ENCODE assay signal across 8 cellular contexts in the genomic region with DNA sequence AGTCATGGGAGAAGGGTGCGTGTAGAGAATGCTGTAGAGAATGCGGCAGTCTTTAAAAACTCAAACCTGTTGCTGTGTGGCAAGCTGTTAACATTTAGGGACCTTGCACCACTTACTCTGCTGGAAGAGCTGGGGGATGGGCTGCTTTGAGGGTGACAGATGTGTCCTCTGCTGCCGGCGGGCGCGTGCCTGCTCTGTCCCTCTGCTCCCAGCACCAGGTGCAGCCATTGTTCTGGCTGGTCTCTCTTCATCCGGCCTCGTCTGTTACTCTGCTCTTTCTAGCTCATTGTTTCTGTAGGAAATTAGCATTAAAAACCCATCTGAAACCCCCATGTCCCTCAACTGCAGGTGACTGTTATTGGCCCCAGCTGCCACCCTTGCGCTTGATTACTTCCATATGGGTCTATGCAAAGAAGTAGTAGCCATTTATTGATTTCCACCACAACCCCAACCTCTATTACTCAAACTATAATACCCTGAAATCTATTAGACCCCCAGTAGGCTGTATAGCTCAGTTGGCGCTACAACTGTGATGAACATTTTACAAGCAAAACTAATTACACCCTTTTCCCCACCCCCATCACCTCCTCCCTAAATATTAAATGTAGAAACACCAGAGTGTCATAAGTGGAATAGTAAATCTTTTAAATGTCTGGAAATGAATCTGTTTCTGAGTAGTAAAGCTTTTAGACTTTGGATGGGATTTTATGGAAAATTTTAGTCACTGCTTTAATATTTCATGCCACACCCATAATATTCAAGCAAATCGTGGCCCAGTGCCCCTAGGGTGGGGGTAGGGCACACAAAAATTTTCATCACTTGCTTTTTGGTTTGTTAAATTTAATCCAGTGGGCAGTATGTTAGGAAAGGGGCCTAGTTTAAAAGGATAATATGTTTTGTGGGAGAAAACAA.
DNase-seq lines count a peak whose midpoint lies in the region; ATAC-seq and TF ChIP-seq lines count a peak whose summit lies in the region.

No MANE protein-coding gene starts in this region.

- no peaks in the 10 kb centered on the region for H3K79me2 ChIP-seq in mesendoderm (ENCODE audit: control insufficient read depth, insufficient read depth, low read length)

- no peak overlapping the region for H4K5ac ChIP-seq in mesendoderm (ENCODE audit: low read length)

- intact Hi-C loops in ascending aorta (cut with DNase I) (no loop called here), upper lobe of right lung (cut with DNase I) (no loop called here)
- intact Hi-C loops in CD4-positive, alpha-beta T cell (cut with DNase I, micrococcal nuclease) = no loop called here

- H3K4me2 ChIP-seq in mesendoderm (ENCODE audit: low read length) = no peak overlapping the region

- no peak overlapping the region for H2BK120ac ChIP-seq in mesendoderm (ENCODE audit: low read depth, low read length)

- peak; percentile 87 for DNase-seq in D341Med (ENCODE audit: low spot score)
- DNase-seq in NCI-H146 treated with DMSO at 0.1 percent for 48 hours (lab: John Stamatoyannopoulos, UW; ENCODE audit: unreplicated experiment) = peak; percentile 100
- no peak for DNase-seq in ascending aorta (ENCODE audit: low spot score in 2 of 2)
- peak; percentile 77 for DNase-seq in mesendoderm
- no peak for DNase-seq in Kasumi-1 (lab: John Stamatoyannopoulos, UW)
- DNase-seq in middle frontal gyrus (ENCODE audit: extremely low spot score, low spot score) = no peak
- DNase-seq in upper lobe of right lung = no peak
- no peak for DNase-seq in CD4-positive, alpha-beta T cell

- H3K4ac ChIP-seq in mesendoderm (ENCODE audit: low read depth, low read length) = no peak overlapping the region

- H3K79me1 ChIP-seq in mesendoderm (ENCODE audit: low read length) = no peaks in the 10 kb centered on the region

- H3K27me3 Mint-ChIP-seq in CD4-positive, alpha-beta T cell = no peaks in the 10 kb centered on the region

- peak overlapping the region; percentile 28 to 47 for H3K27ac ChIP-seq in ascending aorta
- H3K27ac ChIP-seq in mesendoderm (ENCODE audit: low read depth, low read length) = no peak overlapping the region
- H3K27ac ChIP-seq in upper lobe of right lung = no peak overlapping the region
- no peak overlapping the region for H3K27ac ChIP-seq in CD4-positive, alpha-beta T cell (ENCODE audit: low read depth, low read length)

- H3K36me3 Mint-ChIP-seq in CD4-positive, alpha-beta T cell (ENCODE audit: low read depth) = peaks cover 8% of the 10 kb centered on the region

- H3K36me3 ChIP-seq in ascending aorta = no peaks in the 10 kb centered on the region
- H3K36me3 ChIP-seq in mesendoderm (ENCODE audit: control insufficient read depth, insufficient read depth, low read length) = no peaks in the 10 kb centered on the region
- H3K36me3 ChIP-seq in upper lobe of right lung = no peaks in the 10 kb centered on the region

- POLR2A ChIA-PET in CD4-positive, alpha-beta T cell (lab: Charles Lee) = interaction anchor here (1.0 to 1.4 kb wide), 2 partner anchors 13 to 79 kb away, joined by 4 to 6 read pairs; partner anchors contain the start of gene CBFA2T2

- H3K4me3 Mint-ChIP-seq in CD4-positive, alpha-beta T cell = no peak overlapping the region

- H3K9me3 Mint-ChIP-seq in CD4-positive, alpha-beta T cell = no peaks in the 10 kb centered on the region

- H3K27me3 ChIP-seq in ascending aorta (no peaks in the 10 kb centered on the region), mesendoderm (ENCODE audit: insufficient read depth, low read length, poor library complexity) (no peaks in the 10 kb centered on the region), upper lobe of right lung (no peaks in the 10 kb centered on the region)
- H3K27me3 ChIP-seq in CD4-positive, alpha-beta T cell (ENCODE audit: control insufficient read depth, insufficient read depth, low read length) = no peaks in the 10 kb centered on the region

- no peak overlapping the region for H3K18ac ChIP-seq in mesendoderm (ENCODE audit: low read length)

- no peak overlapping the region for H4K8ac ChIP-seq in mesendoderm (ENCODE audit: low read depth, low read length)

- peaks cover 5 to 20% of the 10 kb centered on the region in 2 donors for H3K4me1 ChIP-seq in ascending aorta
- H3K4me1 ChIP-seq in mesendoderm (ENCODE audit: control insufficient read depth, low read depth, low read length) = peaks cover 3% of the 10 kb centered on the region
- H3K4me1 ChIP-seq in upper lobe of right lung = peaks cover 5% of the 10 kb centered on the region

- H2BK15ac ChIP-seq in mesendoderm (replicated peaks; ENCODE audit: low read depth) = no peak overlapping the region

- no peak overlapping the region for H2BK5ac ChIP-seq in mesendoderm (ENCODE audit: low read length)

- CTCF ChIA-PET in CD4-positive, alpha-beta T cell (lab: Charles Lee) = no interaction called here

- no peak overlapping the region for H2AK5ac ChIP-seq in mesendoderm (ENCODE audit: low read length)

- H3K4me1 Mint-ChIP-seq in CD4-positive, alpha-beta T cell (ENCODE audit: low read depth) = peaks cover 52% of the 10 kb centered on the region

- no peak overlapping the region for H3K56ac ChIP-seq in mesendoderm (ENCODE audit: low read length)

- no peak overlapping the region for H3K27ac Mint-ChIP-seq in CD4-positive, alpha-beta T cell

- H3K9me3 ChIP-seq in ascending aorta (no peaks in the 10 kb centered on the region), upper lobe of right lung (no peaks in the 10 kb centered on the region)
- no peaks in the 10 kb centered on the region for H3K9me3 ChIP-seq in CD4-positive, alpha-beta T cell (ENCODE audit: control insufficient read depth, low read length)

- no peak overlapping the region for H3K9ac ChIP-seq in mesendoderm (ENCODE audit: low read length)

- TF ChIP-seq CTCF in ascending aorta (IDR thresholded peaks at IDR 0.05) = no peak
- no peak for TF ChIP-seq CTCF in upper lobe of right lung (IDR thresholded peaks at IDR 0.05)
- no peak for TF ChIP-seq CTCF in CD4-positive, alpha-beta T cell (IDR thresholded peaks at IDR 0.05)

- no peak for ATAC-seq in upper lobe of right lung
- no peak for ATAC-seq in CD4-positive, alpha-beta T cell (ENCODE audit: poor library complexity)

- no peak overlapping the region for H3K4me3 ChIP-seq in ascending aorta
- no peak overlapping the region for H3K4me3 ChIP-seq in mesendoderm (ENCODE audit: low read length)
- H3K4me3 ChIP-seq in upper lobe of right lung = no peak overlapping the region

- no peak overlapping the region for H3K23ac ChIP-seq in mesendoderm (ENCODE audit: low read length)

- no CpG with 5 or more reads among the region's 11 CpGs for WGBS in mesendoderm (ENCODE audit: extremely low coverage, insufficient coverage, low lambda C conversion rate)

Comparison
In these comparisons a context has a peak if more than half of its experiments do, and no peak if none do; other contexts are left out.
1. DNase-seq: peak in D341Med (single experiment), NCI-H146 treated with DMSO at 0.1 percent for 48 hours (single experiment) and mesendoderm (single experiment); none in ascending aorta (0 of 2), Kasumi-1 (0 of 2), middle frontal gyrus (single experiment), upper lobe of right lung (single experiment) and CD4-positive, alpha-beta T cell (0 of 10).
2. H3K27ac ChIP-seq: peak in ascending aorta (2 of 2); none in mesendoderm (single experiment), upper lobe of right lung (single experiment) and CD4-positive, alpha-beta T cell (single experiment).